Comparison of ENCODE assay signal across 9 cellular contexts in the genomic region with DNA sequence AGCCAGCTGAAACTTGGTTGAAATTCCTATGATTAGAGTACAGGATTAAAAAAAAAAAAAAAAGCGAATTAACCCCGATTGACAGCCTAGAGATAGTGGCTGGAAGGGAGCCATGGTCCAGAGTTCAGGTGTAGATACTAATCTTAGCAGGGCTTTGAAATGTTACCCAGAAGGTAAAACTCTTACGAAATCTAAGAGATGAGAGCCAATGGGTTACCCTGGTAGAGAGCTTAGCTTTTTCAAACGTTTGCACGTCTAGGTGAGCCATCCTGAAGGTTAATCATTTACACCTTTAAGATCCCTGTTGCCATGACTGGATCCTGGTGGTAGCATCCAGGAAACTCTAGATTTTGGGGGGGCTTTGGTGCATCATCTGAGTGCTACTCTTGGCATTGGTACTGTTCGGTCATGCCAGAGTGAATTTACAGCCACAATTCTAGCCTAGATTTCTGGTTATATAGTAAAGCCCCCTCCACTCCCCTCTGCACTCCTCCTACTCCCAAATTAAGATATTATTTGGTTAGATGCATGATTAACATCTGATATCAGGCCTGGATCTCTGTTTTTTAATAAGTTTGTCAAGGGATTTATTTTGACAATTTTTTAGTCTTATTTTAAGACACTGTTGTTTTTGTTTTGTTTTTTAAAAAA. TPM values are rescaled to one million over a fixed set of nuclear protein-coding genes. Genes with fewer than 3 reads are reported as not detected.
A peak's percentile ranks its signal among the peaks of the same experiment; 100 is the strongest.
DNase-seq lines count a peak whose midpoint lies in the region; ATAC-seq and TF ChIP-seq lines count a peak whose summit lies in the region.
"Had no signal": no experiment of that assay in that cellular context is flagged by ENCODE, and none has a peak within 500 bp of the region (broad histone marks: within the 10 kb centered on the region; RNA-seq: fewer than 3 reads in every experiment).

No MANE protein-coding gene starts in this region.

- H3K36me3 Mint-ChIP-seq in Caco-2 (ENCODE audit: insufficient read depth, unreplicated experiment) (peaks cover 31% of the 10 kb centered on the region), osteocyte (ENCODE audit: unreplicated experiment) (no peaks in the 10 kb centered on the region)

- H3K27ac Mint-ChIP-seq in Caco-2 (ENCODE audit: unreplicated experiment) (peak overlapping the region; percentile 72), osteocyte (ENCODE audit: unreplicated experiment) (no peak overlapping the region)

- intact Hi-C loops in Caco-2 (cut with micrococcal nuclease; ENCODE audit: unreplicated experiment) = loop anchor here (1.0 kb wide), 1 partner anchor 64 kb away; no protein-coding TSS in a partner anchor

- BruUV-seq in Caco-2 (replicated peaks; lab: Mats Ljungman, UMichigan) = TSS peak; percentile 34

- peaks cover 45% of the 10 kb centered on the region for H3K79me2 ChIP-seq in OCI-LY3 (ENCODE audit: low read length)

- H3K9me3 ChIP-seq in Caco-2 (no peaks in the 10 kb centered on the region), OCI-LY3 (ENCODE audit: insufficient read depth, low read length) (no peaks in the 10 kb centered on the region), SJCRH30 (replicated peaks) (no peaks in the 10 kb centered on the region)

- peak overlapping the region; percentile 87 for H3K4me3 Mint-ChIP-seq in Caco-2 (ENCODE audit: unreplicated experiment)
- peak overlapping the region; percentile 98 for H3K4me3 Mint-ChIP-seq in osteocyte (ENCODE audit: unreplicated experiment)

- POLR2A ChIA-PET in Caco-2 (lab: Charles Lee) = interaction anchor here (0.6 to 2.4 kb wide), 5 partner anchors 20 to 112 kb away, joined by 3 to 27 read pairs (median 7); a partner anchor contains a TSS

- no peaks in the 10 kb centered on the region for H4K20me1 ChIP-seq in OCI-LY3 (ENCODE audit: insufficient read depth, low read length)

- H3K36me3 ChIP-seq in Caco-2 (ENCODE audit: control insufficient read depth, insufficient read depth, low read length) (no peaks in the 10 kb centered on the region), OCI-LY3 (replicated peaks; ENCODE audit: low read depth, low read length) (peaks cover 6% of the 10 kb centered on the region), SJCRH30 (no peaks in the 10 kb centered on the region)

- H3K4me1 ChIP-seq in Caco-2 = peaks cover 42% of the 10 kb centered on the region
- H3K4me1 ChIP-seq in OCI-LY3 (ENCODE audit: low read length) = peaks cover 52% of the 10 kb centered on the region
- peaks cover 5% of the 10 kb centered on the region for H3K4me1 ChIP-seq in SJCRH30

- CTCF ChIA-PET in Caco-2 (lab: Charles Lee) = interaction anchor here (0.6 to 2.1 kb wide), 7 partner anchors 19 to 351 kb away, joined by 3 to 17 read pairs (median 3); no protein-coding TSS in a partner anchor

- no peak for ATAC-seq in HG02678 (IDR thresholded peaks at IDR 0.05; ENCODE audit: unreplicated experiment)

- H3K27me3 Mint-ChIP-seq in Caco-2 (ENCODE audit: insufficient read depth, unreplicated experiment) (no peaks in the 10 kb centered on the region), osteocyte (ENCODE audit: unreplicated experiment) (no peaks in the 10 kb centered on the region)

- DNase-seq in Caco-2 (peak; percentile 53 to 71), epithelial cell of esophagus (ENCODE audit: low read depth) (no peak), osteocyte (ENCODE audit: extremely low spot score, unreplicated experiment) (no peak), NCI-H1930 (lab: John Stamatoyannopoulos, UW) (no peak), SJCRH30 (no peak), NAMALWA (ENCODE audit: low spot score) (no peak)
- DNase-seq: activated effector memory CD4-positive, alpha-beta T cell treated with anti-CD3 and anti-CD28 coated beads, Interleukin-2, amount 50 U/mL, for 16 hours had no signal

- H3K9me3 Mint-ChIP-seq in Caco-2 (ENCODE audit: unreplicated experiment) (no peaks in the 10 kb centered on the region), osteocyte (ENCODE audit: unreplicated experiment) (no peaks in the 10 kb centered on the region)

- peak overlapping the region; percentile 52 for H3K9ac ChIP-seq in OCI-LY3 (ENCODE audit: low read length)

- H3K27ac ChIP-seq in OCI-LY3 (ENCODE audit: low read length) (no peak overlapping the region), SJCRH30 (no peak overlapping the region)

- H3K4me3 ChIP-seq in Caco-2 (ENCODE audit: low read depth, low read length) (peak overlapping the region; percentile 89), OCI-LY3 (ENCODE audit: low read length) (peak overlapping the region; percentile 79), epithelial cell of esophagus (ENCODE audit: low read length) (peak overlapping the region; percentile 55), SJCRH30 (no peak overlapping the region; the same call in 1 of the 2 replicates)

- H3K4me1 Mint-ChIP-seq in Caco-2 (ENCODE audit: low read depth, unreplicated experiment) = peaks cover 36% of the 10 kb centered on the region
- peaks cover 27% of the 10 kb centered on the region for H3K4me1 Mint-ChIP-seq in osteocyte (ENCODE audit: unreplicated experiment)

- H3K27me3 ChIP-seq in Caco-2 (replicated peaks; ENCODE audit: control insufficient read depth, insufficient read depth, low read length) (no peaks in the 10 kb centered on the region), OCI-LY3 (ENCODE audit: low read depth, low read length) (no peaks in the 10 kb centered on the region), SJCRH30 (no peaks in the 10 kb centered on the region)

- H2AFZ ChIP-seq in OCI-LY3 (ENCODE audit: low read depth, low read length) = no peak overlapping the region

- peak overlapping the region; percentile 95 for H3K4me2 ChIP-seq in OCI-LY3 (ENCODE audit: low read length)

- TF ChIP-seq CTCF in Caco-2 (IDR thresholded peaks at IDR 0.05; ENCODE audit: insufficient read depth in 1 of 2, low read depth in 1 of 2, low read length in 1 of 2, severe bottlenecking in 1 of 2, unreplicated experiment in 1 of 2) (no peak), OCI-LY3 (IDR thresholded peaks at IDR 0.05; ENCODE audit: low read depth, low read length) (no peak), epithelial cell of esophagus (IDR thresholded peaks at IDR 0.05; ENCODE audit: insufficient read depth, low read depth, low read length, missing control alignments) (no peak), osteocyte (IDR thresholded peaks at IDR 0.05) (no peak)

RNA-seq across cellular contexts. Expression of a gene that starts 1.2 kb away (rescaled TPM):
- total RNA-seq in Caco-2 (2022) (58.5 and 60.7 TPM in 2 replicates), osteocyte (10.2 and 10.8 TPM in 2 replicates)
- total RNA-seq in SJCRH30 (2014; rRNA removed; shearing (Covaris generic)) = 7.2 and 9.0 TPM in 2 replicates

RNA-seq across cellular contexts. Expression of a gene that starts 33.5 kb away (rescaled TPM):
- 1.9 and 2.0 TPM in 2 replicates for total RNA-seq in Caco-2 (2022)
- total RNA-seq in osteocyte = 1.5 TPM in 1 of 2 replicates, not detected in the other
- 0.30 and 1.2 TPM in 2 replicates for total RNA-seq in SJCRH30 (2014; rRNA removed; shearing (Covaris generic))

RNA-seq across cellular contexts. Expression of a gene that starts 45.7 kb away (rescaled TPM):
- total RNA-seq in Caco-2 (2022) (69.5 and 71.4 TPM in 2 replicates), osteocyte (76.2 and 90.9 TPM in 2 replicates)
- total RNA-seq in SJCRH30 (2014; rRNA removed; shearing (Covaris generic)) = 19.8 and 33.2 TPM in 2 replicates

RNA-seq across cellular contexts. Expression of a gene that starts 45.9 kb away (rescaled TPM):
- total RNA-seq in Caco-2 (2022) (1.4 and 1.5 TPM in 2 replicates), osteocyte (0.46 and 0.94 TPM in 2 replicates)
- total RNA-seq in SJCRH30 (2014; rRNA removed; shearing (Covaris generic)) = 0.10 TPM in 1 of 2 replicates, not detected in the other

RNA-seq across cellular contexts. Expression of a gene that starts 56.5 kb away (rescaled TPM):
- total RNA-seq in Caco-2 (2022) (1.3 and 1.7 TPM in 2 replicates), osteocyte (0.89 and 0.99 TPM in 2 replicates)
- total RNA-seq in SJCRH30 (2014; rRNA removed; shearing (Covaris generic)) = 0.49 and 0.56 TPM in 2 replicates

Comparison
In these comparisons a context has a peak if more than half of its experiments do, and no peak if none do; other contexts are left out.
1. DNase-seq: peak in Caco-2 (2 of 2); none in epithelial cell of esophagus (single experiment), osteocyte (single experiment), NCI-H1930 (0 of 2), SJCRH30 (0 of 2) and NAMALWA (single experiment).